1 cellular context compared by ENCODE assay signal in genomic region chr3:72120806-72121778, GRCh38.
TF ChIP-seq lines count a peak whose summit lies in the region.

No MANE protein-coding gene starts in this region.

TF ChIP-seq in GM23338, 12 proteins besides CTCF, POLR2A, EP300 and RAD21 (continued from another document):
- TF ChIP-seq, protein P1, sequence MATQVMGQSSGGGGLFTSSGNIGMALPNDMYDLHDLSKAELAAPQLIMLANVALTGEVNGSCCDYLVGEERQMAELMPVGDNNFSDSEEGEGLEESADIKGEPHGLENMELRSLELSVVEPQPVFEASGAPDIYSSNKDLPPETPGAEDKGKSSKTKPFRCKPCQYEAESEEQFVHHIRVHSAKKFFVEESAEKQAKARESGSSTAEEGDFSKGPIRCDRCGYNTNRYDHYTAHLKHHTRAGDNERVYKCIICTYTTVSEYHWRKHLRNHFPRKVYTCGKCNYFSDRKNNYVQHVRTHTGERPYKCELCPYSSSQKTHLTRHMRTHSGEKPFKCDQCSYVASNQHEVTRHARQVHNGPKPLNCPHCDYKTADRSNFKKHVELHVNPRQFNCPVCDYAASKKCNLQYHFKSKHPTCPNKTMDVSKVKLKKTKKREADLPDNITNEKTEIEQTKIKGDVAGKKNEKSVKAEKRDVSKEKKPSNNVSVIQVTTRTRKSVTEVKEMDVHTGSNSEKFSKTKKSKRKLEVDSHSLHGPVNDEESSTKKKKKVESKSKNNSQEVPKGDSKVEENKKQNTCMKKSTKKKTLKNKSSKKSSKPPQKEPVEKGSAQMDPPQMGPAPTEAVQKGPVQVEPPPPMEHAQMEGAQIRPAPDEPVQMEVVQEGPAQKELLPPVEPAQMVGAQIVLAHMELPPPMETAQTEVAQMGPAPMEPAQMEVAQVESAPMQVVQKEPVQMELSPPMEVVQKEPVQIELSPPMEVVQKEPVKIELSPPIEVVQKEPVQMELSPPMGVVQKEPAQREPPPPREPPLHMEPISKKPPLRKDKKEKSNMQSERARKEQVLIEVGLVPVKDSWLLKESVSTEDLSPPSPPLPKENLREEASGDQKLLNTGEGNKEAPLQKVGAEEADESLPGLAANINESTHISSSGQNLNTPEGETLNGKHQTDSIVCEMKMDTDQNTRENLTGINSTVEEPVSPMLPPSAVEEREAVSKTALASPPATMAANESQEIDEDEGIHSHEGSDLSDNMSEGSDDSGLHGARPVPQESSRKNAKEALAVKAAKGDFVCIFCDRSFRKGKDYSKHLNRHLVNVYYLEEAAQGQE (IDR thresholded peaks at IDR 0.05; ENCODE audit: unreplicated experiment), result no peak
- TF ChIP-seq JUNB (IDR thresholded peaks at IDR 0.05; ENCODE audit: unreplicated experiment) (no peak), ETS1 (IDR thresholded peaks at IDR 0.05) (no peak)
